ENCODE assay signal across 32 cellular contexts in the genomic region with DNA sequence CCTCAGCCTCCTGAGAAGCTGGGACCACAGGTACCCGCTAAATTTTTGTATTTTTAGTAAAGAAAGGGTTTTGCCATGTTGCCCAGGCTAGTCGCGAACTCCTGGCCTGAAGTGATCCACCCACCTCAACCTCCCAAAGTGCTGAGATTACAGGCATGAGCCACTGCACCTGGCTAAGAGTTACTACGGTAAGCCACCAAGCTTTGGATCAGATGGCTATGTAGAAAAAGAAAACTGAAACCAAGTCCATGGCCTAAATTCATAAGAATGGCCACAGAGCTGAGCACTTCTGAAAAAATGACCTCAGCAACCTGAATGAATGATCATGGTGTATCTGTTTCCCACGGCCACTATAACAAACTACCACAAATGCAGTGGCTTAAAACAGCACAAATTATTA. TPM values are rescaled to one million over a fixed set of nuclear protein-coding genes. Genes with fewer than 3 reads are reported as not detected.
A peak's percentile ranks its signal among the peaks of the same experiment; 100 is the strongest.
DNase-seq lines count a peak whose midpoint lies in the region; ATAC-seq, FAIRE-seq and TF ChIP-seq lines count a peak whose summit lies in the region.
"Had no signal": no experiment of that assay in that cellular context is flagged by ENCODE, and none has a peak within 500 bp of the region (broad histone marks: within the 10 kb centered on the region; RNA-seq: fewer than 3 reads in every experiment).

No MANE protein-coding gene starts in this region.

- no peak overlapping the region for H2BK12ac ChIP-seq in mesenchymal stem cell (ENCODE audit: low read length in 2 of 2)

- H3K18ac ChIP-seq in mesenchymal stem cell (ENCODE audit: low read depth in 1 of 2, low read length in 2 of 2), result no peak overlapping the region

- TF ChIP-seq CTCF in A549 (IDR thresholded peaks at IDR 0.05), result no peak
- TF ChIP-seq CTCF in RWPE1 (conservative IDR thresholded peaks at IDR 0.05; ENCODE audit: low read depth), result no peak

- peaks cover 0 to 5% of the 10 kb centered on the region in 2 experiments for H3K36me3 ChIP-seq in mesenchymal stem cell (ENCODE audit: control insufficient read depth in 1 of 2, insufficient read depth in 2 of 2, low read depth in 1 of 2, low read length in 2 of 2)
- H3K36me3 ChIP-seq: Peyer's patch, thyroid gland had no signal

- TF ChIP-seq RAD21 in A549 (conservative IDR thresholded peaks at IDR 0.05 in 1 of 2, IDR thresholded peaks at IDR 0.05 in 1 of 2), result no peak

- H3K4me1 ChIP-seq in A549 (peaks cover 47% of the 10 kb centered on the region), mesenchymal stem cell (ENCODE audit: control insufficient read depth, insufficient read depth, low read depth, low read length) (peaks cover 19% of the 10 kb centered on the region)
- H3K4me1 ChIP-seq: thyroid gland had no signal

- ATAC-seq in A549 (no peak), GM21447 (IDR thresholded peaks at IDR 0.05; ENCODE audit: unreplicated experiment) (no peak)
- ATAC-seq: activated CD4-positive, CD25-positive, alpha-beta regulatory T cell treated with anti-CD3 and anti-CD28 coated beads, Interleukin-2, amount 50 U/mL, for 24 hours; HepG2; left colon; naive thymus-derived CD4-positive, alpha-beta T cell; stimulated activated naive CD8-positive, alpha-beta T cell treated with anti-CD3 and anti-CD28 coated beads, Interleukin-15, amount 100 ng/mL, for 72 hours had no signal

- peak overlapping the region; percentile 79 to 85; a peak in 4 of 6 replicates for H3K27ac ChIP-seq in A549
- H3K27ac ChIP-seq in RWPE1, result peak overlapping the region; percentile 93
- no peak overlapping the region for H3K27ac ChIP-seq in mesenchymal stem cell (ENCODE audit: low read length, poor library complexity, severe bottlenecking)
- H3K27ac ChIP-seq: coronary artery, Peyer's patch, SK-N-MC, thyroid gland had no signal

- H3K14ac ChIP-seq in mesenchymal stem cell (ENCODE audit: low read length in 2 of 2), result no peak overlapping the region

- no peak overlapping the region for H3K9ac ChIP-seq in mesenchymal stem cell (ENCODE audit: low read length)

- H4K91ac ChIP-seq in mesenchymal stem cell (ENCODE audit: low read length), result no peak overlapping the region

- POLR2A ChIA-PET in A549 (lab: Yijun Ruan, JAX), result no interaction called here
- POLR2A ChIA-PET in RWPE1 (lab: Yijun Ruan, JAX; ENCODE audit: low non-redundant PET), result no interaction called here

- peaks cover 21% of the 10 kb centered on the region for H3K79me1 ChIP-seq in mesenchymal stem cell (replicated peaks; ENCODE audit: low read length, poor library complexity, severe bottlenecking)

- H2BK15ac ChIP-seq in mesenchymal stem cell (ENCODE audit: low read depth, poor library complexity, severe bottlenecking), result no peak overlapping the region

- 94% methylated on average over 5 of the region's 5 CpGs for WGBS in A549 (ENCODE audit: missing lambda C conversion rate)
- 100% methylated on average over 2 of the region's 5 CpGs for WGBS in mesenchymal stem cell

- no peaks in the 10 kb centered on the region for H3K27me3 ChIP-seq in mesenchymal stem cell (ENCODE audit: control insufficient read depth in 1 of 2, insufficient read depth in 1 of 2, low read length in 2 of 2)
- H3K27me3 ChIP-seq: Peyer's patch, thyroid gland had no signal

- DNase-seq in A549 (ENCODE audit: low read depth in 1 of 2, low spot score in 1 of 2), result no peak
- DNase-seq in GM18507 (ENCODE audit: extremely low spot score, insufficient read length, low read depth), result no peak
- DNase-seq in RWPE1 (ENCODE audit: low spot score), result no peak
- peak; percentile 34 for DNase-seq in mesenchymal stem cell
- no peak for DNase-seq in DMS53 treated with DMSO at 0.1 percent for 48 hours (lab: John Stamatoyannopoulos, UW; ENCODE audit: unreplicated experiment)
- no peak for DNase-seq in UCSD-AML1 (lab: John Stamatoyannopoulos, UW; ENCODE audit: unreplicated experiment)
- DNase-seq: activated CD4-positive, alpha-beta T cell treated with anti-CD3 and anti-CD28 coated beads, Interleukin-2, amount 50 U/mL, for 48 hours; activated CD8-positive, alpha-beta memory T cell treated with anti-CD3 and anti-CD28 coated beads, Interleukin-2, amount 50 U/mL, for 4 hours; activated naive CD4-positive, alpha-beta T cell treated with anti-CD3 and anti-CD28 coated beads, Interleukin-2, amount 50 U/mL, for 16 hours; amniotic stem cell; DMS53; effector memory CD4-positive, alpha-beta T cell; foreskin fibroblast; left colon; naive thymus-derived CD4-positive, alpha-beta T cell; NCI-H1092; NCI-H187; NCI-H2171; NCI-H524; nucleus accumbens; Peyer's patch; stimulated activated CD4-positive, alpha-beta T cell treated with anti-CD3 and anti-CD28 coated beads, Interleukin-1b, Interleukin-23, amount 100 ng/mL, for 48 hours; stimulated activated CD8-positive, alpha-beta memory T cell treated with anti-CD3 and anti-CD28 coated beads, Interleukin-4, amount 100 ng/mL, for 48 hours; stimulated activated naive CD8-positive, alpha-beta T cell treated with anti-CD3 and anti-CD28 coated beads, Interleukin-15, amount 100 ng/mL, for 72 hours; thyroid gland had no signal

- H3K4ac ChIP-seq in mesenchymal stem cell (ENCODE audit: low read depth in 1 of 2, low read length in 2 of 2), result no peak overlapping the region

- no peak for FAIRE-seq in A549 (lab: Jason Lieb, UNC)
- peak; percentile 82 for FAIRE-seq in GM18507 (lab: Jason Lieb, UNC)
- FAIRE-seq: G401.6, HepG2 had no signal

- H2AFZ ChIP-seq in mesenchymal stem cell (ENCODE audit: low read depth, low read length), result no peak overlapping the region

- H4K8ac ChIP-seq in mesenchymal stem cell (ENCODE audit: low read length), result no peak overlapping the region

- H3K9me3 ChIP-seq in A549 (peaks cover 5% of the 10 kb centered on the region; the same call in 1 of the 3 replicates), mesenchymal stem cell (ENCODE audit: control insufficient read depth, low read length) (no peaks in the 10 kb centered on the region)
- H3K9me3 ChIP-seq: Peyer's patch, thyroid gland had no signal

- no peak overlapping the region for H2BK5ac ChIP-seq in mesenchymal stem cell (ENCODE audit: low read depth, low read length, poor library complexity, severe bottlenecking)

- H2BK120ac ChIP-seq in mesenchymal stem cell (ENCODE audit: low read depth, low read length), result no peak overlapping the region

- no peak for TF ChIP-seq EP300 in A549 (IDR thresholded peaks at IDR 0.05)

- H3K4me2 ChIP-seq in A549 (no peak overlapping the region), mesenchymal stem cell (ENCODE audit: low read length, poor library complexity, severe bottlenecking) (no peak overlapping the region)
- H3K4me2 ChIP-seq: smooth muscle cell had no signal

- CTCF ChIA-PET in A549 (lab: Yijun Ruan, JAX) (interaction anchor here (0.7 to 6.4 kb wide), 8 partner anchors 14 to 136 kb away, joined by 3 to 46 read pairs (median 5); no protein-coding TSS in a partner anchor), RWPE1 (lab: Yijun Ruan, JAX) (interaction anchor here (0.8 to 1.1 kb wide), 2 partner anchors 68 to 107 kb away, joined by 4 to 8 read pairs; no protein-coding TSS in a partner anchor)

- H2AK5ac ChIP-seq in mesenchymal stem cell (ENCODE audit: low read length, severe bottlenecking), result no peak overlapping the region

- no peak overlapping the region for H3K23ac ChIP-seq in mesenchymal stem cell (ENCODE audit: low read length in 2 of 2)

- H3K4me3 ChIP-seq in A549 (no peak overlapping the region), mesenchymal stem cell (ENCODE audit: insufficient read depth in 1 of 2, low read depth in 1 of 2, low read length in 2 of 2) (no peak overlapping the region)
- H3K4me3 ChIP-seq: coronary artery, Peyer's patch, SK-N-MC, smooth muscle cell, thyroid gland had no signal

- TF ChIP-seq POLR2A in A549 (IDR thresholded peaks at IDR 0.05; ENCODE audit: low read length), result no peak

TF ChIP-seq in A549, 52 proteins besides CTCF, POLR2A, EP300 and RAD21:
- TF ChIP-seq FOSL2 (IDR thresholded peaks at IDR 0.05), result no peak
- TF ChIP-seq FOSL2 (CRISPR knock-in tag; IDR thresholded peaks at IDR 0.05), result no peak
- no peak for TF ChIP-seq BHLHE40 (IDR thresholded peaks at IDR 0.05; ENCODE audit: low read depth, low read length)
- no peak for TF ChIP-seq ZC3H11A (IDR thresholded peaks at IDR 0.05)
- no peak for TF ChIP-seq ZFP36 (IDR thresholded peaks at IDR 0.05; ENCODE audit: borderline replicate concordance, partially characterized antibody)
- TF ChIP-seq, protein P1, sequence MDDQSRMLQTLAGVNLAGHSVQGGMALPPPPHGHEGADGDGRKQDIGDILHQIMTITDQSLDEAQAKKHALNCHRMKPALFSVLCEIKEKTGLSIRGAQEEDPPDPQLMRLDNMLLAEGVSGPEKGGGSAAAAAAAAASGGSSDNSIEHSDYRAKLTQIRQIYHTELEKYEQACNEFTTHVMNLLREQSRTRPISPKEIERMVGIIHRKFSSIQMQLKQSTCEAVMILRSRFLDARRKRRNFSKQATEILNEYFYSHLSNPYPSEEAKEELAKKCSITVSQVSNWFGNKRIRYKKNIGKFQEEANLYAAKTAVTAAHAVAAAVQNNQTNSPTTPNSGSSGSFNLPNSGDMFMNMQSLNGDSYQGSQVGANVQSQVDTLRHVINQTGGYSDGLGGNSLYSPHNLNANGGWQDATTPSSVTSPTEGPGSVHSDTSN (IDR thresholded peaks at IDR 0.05), result no peak
- no peak for TF ChIP-seq KDM5A (IDR thresholded peaks at IDR 0.05)
- TF ChIP-seq FOSB (CRISPR knock-in tag; IDR thresholded peaks at IDR 0.05), result no peak
- TF ChIP-seq FOXS1 (CRISPR knock-in tag; IDR thresholded peaks at IDR 0.05), result no peak
TF ChIP-seq in A549: peak in this region for 0.

RNA-seq across cellular contexts. Expression of a gene that starts 9.4 kb away (rescaled TPM):
- polyA plus RNA-seq in A549 (2011; rRNA removed) (21.8 and 29.1 TPM in 2 replicates), A549 (2017; fragmentation: RNase III; extraction: RNeasy Plus Mini Kit Qiagen cat#74134 plus additional on column Dnase treatment) (13.8 to 15.9 TPM (median 15.6 TPM) in 3 replicates)
- 20.3 and 24.2 TPM in 2 replicates for polyA plus RNA-seq in A549 (2012; cell fraction: cytosol; rRNA removed)
- polyA plus RNA-seq in A549 (2012; cell fraction: nucleus; rRNA removed), result 16.1 and 21.2 TPM in 2 replicates
- 28.9 and 29.3 TPM in 2 replicates for polyA minus RNA-seq in A549 (2011; rRNA and poly(A)+ RNA removed)
- polyA plus RNA-seq in mesenchymal stem cell (2013, experiment 1 of 2), result 13.4 TPM
- polyA plus RNA-seq in mesenchymal stem cell (2013, experiment 2 of 2), result 13.7 TPM

RNA-seq across cellular contexts. Expression of a gene that starts 26.8 kb away (rescaled TPM):
- polyA plus RNA-seq in A549 (2011; rRNA removed), result 0.10 TPM in 1 of 2 replicates, not detected in the other
- polyA plus RNA-seq in A549 (2012; cell fraction: cytosol; rRNA removed), result 0.05 TPM in 1 of 2 replicates, not detected in the other
- 0.23 and 0.40 TPM in 2 replicates for polyA plus RNA-seq in A549 (2012; cell fraction: nucleus; rRNA removed)
- polyA plus RNA-seq in A549 (2017; fragmentation: RNase III; extraction: RNeasy Plus Mini Kit Qiagen cat#74134 plus additional on column Dnase treatment), result 0.03 to 0.12 TPM (median 0.04 TPM) in 3 replicates
- 0.29 TPM in 1 of 2 replicates, not detected in the other for polyA minus RNA-seq in A549 (2011; rRNA and poly(A)+ RNA removed)
- polyA plus RNA-seq in mesenchymal stem cell (2013, experiment 1 of 2), result 0.73 TPM
- 0.77 TPM for polyA plus RNA-seq in mesenchymal stem cell (2013, experiment 2 of 2)
- polyA plus RNA-seq: naive thymus-derived CD4-positive, alpha-beta T cell; smooth muscle cell had no signal
